Comparison of ENCODE assay signal across 9 cellular contexts in the genomic region with DNA sequence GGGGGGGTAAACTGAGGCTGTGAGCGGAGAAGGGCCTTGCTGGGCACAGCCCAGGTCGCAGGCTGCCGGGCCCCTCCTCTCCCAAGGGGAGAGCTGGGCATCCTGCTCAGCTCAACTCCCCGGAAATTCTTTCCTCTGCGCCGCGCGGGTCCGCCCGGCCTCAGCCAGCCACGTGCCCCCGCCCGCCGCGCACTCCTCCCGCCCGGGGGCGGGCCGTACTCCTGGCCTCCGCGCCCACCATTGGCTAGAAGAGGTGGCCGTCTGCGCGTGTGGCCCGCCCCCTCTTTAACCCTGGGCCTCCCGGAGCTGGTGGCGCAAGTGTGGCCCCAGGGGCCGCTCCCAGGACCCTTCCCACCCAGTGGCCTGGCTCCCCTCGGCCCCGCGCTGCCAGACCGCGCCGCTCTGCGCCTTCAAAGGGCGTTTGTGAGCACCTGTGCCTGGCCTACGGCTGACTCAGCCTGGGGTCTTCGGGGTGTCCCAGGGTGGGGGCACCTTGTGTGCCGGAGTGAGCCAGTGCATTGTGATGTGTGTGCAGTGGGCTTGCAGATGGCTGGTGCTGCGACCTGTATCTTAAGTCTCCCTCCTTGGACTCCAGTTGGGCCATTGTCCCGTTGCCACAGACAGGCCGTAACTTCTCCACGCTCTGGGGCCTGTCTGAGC. TPM values are rescaled to one million over a fixed set of nuclear protein-coding genes. Genes with fewer than 3 reads are reported as not detected.
A peak's percentile ranks its signal among the peaks of the same experiment; 100 is the strongest.
DNase-seq lines count a peak whose midpoint lies in the region; ATAC-seq and TF ChIP-seq lines count a peak whose summit lies in the region.
"Had no signal": no experiment of that assay in that cellular context is flagged by ENCODE, and none has a peak within 500 bp of the region (broad histone marks: within the 10 kb centered on the region; RNA-seq: fewer than 3 reads in every experiment).

No MANE protein-coding gene starts in this region.

- H3K27ac Mint-ChIP-seq in naive thymus-derived CD4-positive, alpha-beta T cell = no peak overlapping the region

- POLR2A ChIA-PET in naive thymus-derived CD4-positive, alpha-beta T cell (lab: Charles Lee) = no interaction called here

- TF ChIP-seq CTCF in HFF-Myc (IDR thresholded peaks at IDR 0.05; ENCODE audit: low read depth, low read length, missing control alignments) (no peak), fibroblast of mammary gland (conservative IDR thresholded peaks at IDR 0.05; ENCODE audit: control insufficient read depth, insufficient read depth, low read depth, low read length) (no peak), thyroid gland (IDR thresholded peaks at IDR 0.05) (no peak)

- peak; percentile 97 for DNase-seq in 8988T
- no peak for DNase-seq in HFF-Myc (ENCODE audit: extremely low read depth, low read depth)
- DNase-seq in activated CD8-positive, alpha-beta memory T cell treated with anti-CD3 and anti-CD28 coated beads for 48 hours (ENCODE audit: low read depth in 2 of 3, low spot score in 2 of 3) = peak in 2 of 3 experiments; percentile 18 to 22
- peak; percentile 67 for DNase-seq in fibroblast of mammary gland (ENCODE audit: low read depth)
- peak in 1 of 9 donors; percentile 51 for DNase-seq in naive thymus-derived CD4-positive, alpha-beta T cell
- DNase-seq in thyroid gland = peak; percentile 33 to 55
- no peak for DNase-seq in UCSD-AML1 (lab: John Stamatoyannopoulos, UW; ENCODE audit: unreplicated experiment)

- peak overlapping the region in 3 of 10 donors; percentile 2 to 14 (median 13) for H3K4me3 Mint-ChIP-seq in naive thymus-derived CD4-positive, alpha-beta T cell

- no peaks in the 10 kb centered on the region for H3K36me3 ChIP-seq in naive thymus-derived CD4-positive, alpha-beta T cell (ENCODE audit: control insufficient read depth in 2 of 3, insufficient read depth in 3 of 3, low read length in 3 of 3)
- no peaks in the 10 kb centered on the region for H3K36me3 ChIP-seq in thyroid gland

- peak; percentile 83 for ATAC-seq in naive thymus-derived CD4-positive, alpha-beta T cell
- ATAC-seq in GM21360 (IDR thresholded peaks at IDR 0.05; ENCODE audit: unreplicated experiment) = no peak

- H3K4me1 ChIP-seq in naive thymus-derived CD4-positive, alpha-beta T cell (ENCODE audit: control insufficient read depth in 2 of 2, insufficient read depth in 2 of 2, low read length in 2 of 2) = no peaks in the 10 kb centered on the region
- peaks cover 0 to 40% of the 10 kb centered on the region in 2 donors for H3K4me1 ChIP-seq in thyroid gland

- H3K27ac ChIP-seq in naive thymus-derived CD4-positive, alpha-beta T cell (ENCODE audit: low read depth, low read length) = no peak overlapping the region
- H3K27ac ChIP-seq in thyroid gland = peak overlapping the region in 2 of 3 donors; percentile 54 to 58

- CTCF ChIA-PET in naive thymus-derived CD4-positive, alpha-beta T cell (lab: Charles Lee) = no interaction called here

- H3K27me3 ChIP-seq in naive thymus-derived CD4-positive, alpha-beta T cell (ENCODE audit: control insufficient read depth in 2 of 2, insufficient read depth in 2 of 2, low read length in 2 of 2) = peaks cover 0 to 12% of the 10 kb centered on the region in 2 donors
- H3K27me3 ChIP-seq in thyroid gland = peaks cover 4% of the 10 kb centered on the region

- intact Hi-C loops in naive thymus-derived CD4-positive, alpha-beta T cell (cut with micrococcal nuclease) = no loop called here
- intact Hi-C loops in thyroid gland (cut with DNase I) = no loop called here

- WGBS in thyroid gland, 2 donors = 16 to 22% methylated on average over 24 to 25 of the region's 43 CpGs

- peaks cover 0 to 11% (median 6%) of the 10 kb centered on the region in 7 donors for H3K4me1 Mint-ChIP-seq in naive thymus-derived CD4-positive, alpha-beta T cell

- H3K4me3 ChIP-seq in HFF-Myc (replicated peaks; ENCODE audit: low read depth, low read length) (peak overlapping the region; percentile 74), fibroblast of mammary gland (ENCODE audit: control insufficient read depth, low read depth, low read length) (peak overlapping the region; percentile 50), thyroid gland (replicated peaks in 1 of 3) (peak overlapping the region in 1 of 3 donors; percentile 12)
- H3K4me3 ChIP-seq in naive thymus-derived CD4-positive, alpha-beta T cell (ENCODE audit: low read length) = no peak overlapping the region

- peaks cover 9 to 32% (median 16%) of the 10 kb centered on the region in 5 donors for H3K27me3 Mint-ChIP-seq in naive thymus-derived CD4-positive, alpha-beta T cell

- H3K9me3 ChIP-seq in naive thymus-derived CD4-positive, alpha-beta T cell (ENCODE audit: control insufficient read depth in 2 of 3, low read length in 3 of 3) = no peaks in the 10 kb centered on the region
- no peaks in the 10 kb centered on the region for H3K9me3 ChIP-seq in thyroid gland

- TF ChIP-seq POLR2A in thyroid gland (IDR thresholded peaks at IDR 0.05) = no peak

- no peaks in the 10 kb centered on the region for H3K36me3 Mint-ChIP-seq in naive thymus-derived CD4-positive, alpha-beta T cell

- no peaks in the 10 kb centered on the region for H3K9me3 Mint-ChIP-seq in naive thymus-derived CD4-positive, alpha-beta T cell

RNA-seq across cellular contexts. Expression of gene MRGPRF, which starts 2.0 kb away (rescaled TPM):
- total RNA-seq in naive thymus-derived CD4-positive, alpha-beta T cell = not detected
- polyA plus RNA-seq in naive thymus-derived CD4-positive, alpha-beta T cell = not detected
- 1 to 10 TPM; 5.0 to 7.6 (median 6.6) TPM for total RNA-seq in thyroid gland

RNA-seq across cellular contexts. Expression of gene MRGPRD, which starts 30.3 kb away (rescaled TPM):
- total RNA-seq in naive thymus-derived CD4-positive, alpha-beta T cell = not detected
- polyA plus RNA-seq in naive thymus-derived CD4-positive, alpha-beta T cell = under 1 TPM in 1 of 2 donors, not detected in 1; 0.25 TPM
- total RNA-seq in thyroid gland = not detected
- total RNA-seq: dermis microvascular lymphatic vessel endothelial cell had no signal

RNA-seq across cellular contexts. Expression of gene TPCN2, which starts 37.6 kb away (rescaled TPM):
- 10 to 100 TPM; 11.9 to 29.4 (median 21.3) TPM for total RNA-seq in naive thymus-derived CD4-positive, alpha-beta T cell
- 1 to 10 TPM; 3.3 to 5.4 TPM for polyA plus RNA-seq in naive thymus-derived CD4-positive, alpha-beta T cell
- total RNA-seq in thyroid gland = 10 to 100 TPM; 10.5 to 30.4 (median 13.7) TPM

Comparison
In these comparisons a context has a peak if more than half of its experiments do, and no peak if none do; other contexts are left out.
1. DNase-seq: peak in 8988T (single experiment), activated CD8-positive, alpha-beta memory T cell treated with anti-CD3 and anti-CD28 coated beads for 48 hours (2 of 3), fibroblast of mammary gland (single experiment) and thyroid gland (2 of 2); none in HFF-Myc (single experiment) and UCSD-AML1 (single experiment).
2. RNA of gene MRGPRF, which starts 2.0 kb away (total RNA-seq): 5.0 to 7.6 TPM in thyroid gland; not detected in naive thymus-derived CD4-positive, alpha-beta T cell; every median in the first group is over 4 times any median in the second.